ENCODE assay signal across 20 cellular contexts in the genomic region with DNA sequence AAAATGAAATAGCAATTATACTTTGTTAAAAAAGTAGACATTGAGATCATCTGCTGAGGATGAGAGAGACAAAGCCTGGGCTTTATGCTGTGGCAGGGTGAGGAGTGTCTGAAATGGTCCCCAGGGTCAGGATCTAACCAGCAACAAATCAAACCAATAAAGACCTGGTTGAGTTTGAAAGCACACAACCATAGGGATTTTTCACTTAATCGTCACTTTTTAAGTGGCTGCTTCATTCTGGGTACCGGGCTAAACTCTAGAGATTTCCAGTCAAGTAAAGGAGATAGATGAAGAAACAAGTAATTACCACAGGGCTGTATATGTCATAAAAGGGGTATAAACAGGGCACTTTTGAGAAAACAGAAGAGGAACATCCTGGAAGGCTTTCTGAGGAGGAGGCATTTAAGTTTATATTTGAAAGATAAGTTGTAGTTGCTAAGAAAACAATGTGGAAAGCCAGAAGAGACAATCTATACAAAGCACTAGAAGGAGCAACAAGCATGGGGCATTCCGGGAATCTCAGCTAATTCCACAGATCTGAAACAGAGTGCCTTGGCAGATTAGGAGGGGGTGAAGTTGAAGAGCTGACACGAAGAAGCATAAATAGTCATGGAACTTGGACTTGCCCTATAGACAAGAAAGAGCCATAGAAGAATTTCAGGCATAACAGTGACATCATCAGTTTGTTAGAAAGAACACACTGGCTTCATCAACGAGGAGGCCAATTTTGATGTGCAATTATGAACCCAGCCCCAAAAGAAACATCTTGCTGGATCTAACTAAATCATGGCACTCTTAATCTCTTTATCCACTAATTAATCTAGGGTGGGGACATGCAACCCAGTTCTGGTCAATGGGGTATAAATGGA.
"Had no signal": no experiment of that assay in that cellular context is flagged by ENCODE, and none has a peak within 500 bp of the region (broad histone marks: within the 10 kb centered on the region; RNA-seq: fewer than 3 reads in every experiment).

No MANE protein-coding gene starts in this region.

- DNase-seq: dorsolateral prefrontal cortex; effector CD4-positive, alpha-beta T cell; foreskin fibroblast; gastrocnemius medialis; head of caudate nucleus; kidney; left lung; mesendoderm; midbrain; naive thymus-derived CD4-positive, alpha-beta T cell; stimulated activated CD4-positive, alpha-beta T cell treated with anti-CD3 and anti-CD28 coated beads, Interleukin-2, amount 100 ng/mL, for 24 hours; stimulated activated CD4-positive, alpha-beta T cell treated with anti-CD3 and anti-CD28 coated beads, Interleukin-4, amount 100 ng/mL, for 24 hours; stimulated activated naive CD4-positive, alpha-beta T cell treated with Interleukin-2 at 50 U/mL for 16 hours; stomach; thyroid gland had no signal

- H3K27ac ChIP-seq: dorsolateral prefrontal cortex, gastrocnemius medialis, hepatocyte, left lung, neural progenitor cell, parathyroid adenoma, stomach, thyroid gland had no signal

- H3K9ac ChIP-seq: neural progenitor cell, parathyroid adenoma had no signal

- H2AFZ ChIP-seq: hepatocyte, neural progenitor cell, parathyroid adenoma had no signal

- H3K4me1 ChIP-seq: gastrocnemius medialis, left lung, neural progenitor cell, parathyroid adenoma, stomach, thyroid gland had no signal

- H3K27me3 ChIP-seq: dorsolateral prefrontal cortex, gastrocnemius medialis, hepatocyte, left lung, neural progenitor cell, stomach, thyroid gland had no signal

- H3K4me3 ChIP-seq: dorsolateral prefrontal cortex, gastrocnemius medialis, hepatocyte, left lung, neural progenitor cell, stomach, thyroid gland had no signal

- H3K36me3 ChIP-seq: gastrocnemius medialis, left lung, neural progenitor cell, stomach, thyroid gland had no signal

- ATAC-seq: gastrocnemius medialis; left lung; naive thymus-derived CD4-positive, alpha-beta T cell; sciatic nerve; stimulated activated effector memory CD8-positive, alpha-beta T cell treated with anti-CD3 and anti-CD28 coated beads, Interleukin-12 subunit alpha, Interleukin-12 subunit beta, amount 100 ng/mL, for 72 hours had no signal

- H3K9me3 ChIP-seq: gastrocnemius medialis, left lung, stomach, thyroid gland had no signal

- H3K4me2 ChIP-seq: hepatocyte, neural progenitor cell had no signal
